Comparison of ENCODE assay signal across 15 cellular contexts in genomic region chr15:73593278-73594074, GRCh38. TPM values are rescaled to one million over a fixed set of nuclear protein-coding genes. Genes with fewer than 3 reads are reported as not detected.
DNase-seq lines count a peak whose midpoint lies in the region; ATAC-seq and TF ChIP-seq lines count a peak whose summit lies in the region.
"Had no signal": no experiment of that assay in that cellular context is flagged by ENCODE, and none has a peak within 500 bp of the region (broad histone marks: within the 10 kb centered on the region; RNA-seq: fewer than 3 reads in every experiment).

No MANE protein-coding gene starts in this region.

- TF ChIP-seq POLR2A in lower leg skin (IDR thresholded peaks at IDR 0.05), result no peak

- TF ChIP-seq CTCF in choroid plexus epithelial cell (conservative IDR thresholded peaks at IDR 0.05; ENCODE audit: low read depth, low read length), result no peak
- TF ChIP-seq CTCF in lower leg skin (IDR thresholded peaks at IDR 0.05), result no peak

- DNase-seq in DMS 273 (lab: John Stamatoyannopoulos, UW; ENCODE audit: unreplicated experiment) (peak; percentile 6), DMS 273 treated with DMSO at 0.1 percent for 48 hours (lab: John Stamatoyannopoulos, UW) (no peak), NCI-H345 treated with DMSO at 0.1 percent for 48 hours (lab: John Stamatoyannopoulos, UW; ENCODE audit: unreplicated experiment) (peak; percentile 26), choroid plexus epithelial cell (ENCODE audit: low read depth) (peak; percentile 84), left colon (no peak), lower leg skin (ENCODE audit: low spot score in 2 of 2) (no peak), MG63 (no peak)
- DNase-seq: activated CD4-positive, alpha-beta T cell treated with anti-CD3 and anti-CD28 coated beads, Interleukin-2, amount 50 U/mL, for 4 hours; activated naive CD4-positive, alpha-beta T cell treated with anti-CD3 and anti-CD28 coated beads, Interleukin-2, amount 50 U/mL, for 16 hours; HCEC 1CT; midbrain; NCI-H226 had no signal

- no peaks in the 10 kb centered on the region for H3K27me3 ChIP-seq in muscle layer of colon (ENCODE audit: control insufficient read depth in 1 of 2, insufficient read depth in 2 of 2, low read length in 2 of 2)
- no peaks in the 10 kb centered on the region for H3K27me3 ChIP-seq in MG63
- H3K27me3 ChIP-seq: SJSA1 had no signal

- WGBS in lower leg skin, 2 donors, result 70 to 71% methylated on average over 9 of the region's 9 CpGs

- peak overlapping the region; percentile 3 for H3K27ac ChIP-seq in muscle layer of colon (ENCODE audit: low read depth, low read length)
- H3K27ac ChIP-seq: 22Rv1, SJSA1 had no signal

- H3K36me3 ChIP-seq in muscle layer of colon (ENCODE audit: insufficient read depth, low read length) (peaks cover 12% of the 10 kb centered on the region), MG63 (peaks cover 31% of the 10 kb centered on the region)

- intact Hi-C loops in left colon (cut with DNase I, micrococcal nuclease) (no loop called here), lower leg skin (cut with DNase I; ENCODE audit: low total_unique reads) (no loop called here)

- no peak for ATAC-seq in left colon

- H3K4me1 ChIP-seq in muscle layer of colon (ENCODE audit: insufficient read depth, low read length), result peaks cover 55% of the 10 kb centered on the region

- H3K4me3 ChIP-seq in choroid plexus epithelial cell (ENCODE audit: low read depth, low read length), result no peak overlapping the region
- H3K4me3 ChIP-seq in muscle layer of colon (ENCODE audit: low read depth in 1 of 2, low read length in 2 of 2), result no peak overlapping the region
- no peak overlapping the region for H3K4me3 ChIP-seq in lower leg skin (ENCODE audit: low read depth, poor library complexity, severe bottlenecking)
- H3K4me3 ChIP-seq in MG63, result no peak overlapping the region
- H3K4me3 ChIP-seq: SJSA1 had no signal

- H3K9me3 ChIP-seq in muscle layer of colon (ENCODE audit: low read length) (no peaks in the 10 kb centered on the region), MG63 (no peaks in the 10 kb centered on the region)
- H3K9me3 ChIP-seq: SJSA1 had no signal

- H3K9ac ChIP-seq in muscle layer of colon (ENCODE audit: low read length), result no peak overlapping the region

RNA-seq across cellular contexts. Expression of gene NPTN, which starts 39.7 kb away (rescaled TPM):
- total RNA-seq in left colon, result 100 to 1,000 TPM; 150 to 155 TPM
- total RNA-seq in lower leg skin, result 100 to 1,000 TPM; 124 to 181 (median 150) TPM
- total RNA-seq in MG63 (2014; rRNA removed; shearing (Covaris generic); ENCODE audit: low replicate concordance), result 82.4 and 224 TPM in 2 replicates

Comparison
In these comparisons a context has a peak if more than half of its experiments do, and no peak if none do; other contexts are left out.
1. DNase-seq: peak in DMS 273 (single experiment), NCI-H345 treated with DMSO at 0.1 percent for 48 hours (single experiment) and choroid plexus epithelial cell (single experiment); none in DMS 273 treated with DMSO at 0.1 percent for 48 hours (single experiment), left colon (0 of 2), lower leg skin (0 of 2) and MG63 (single experiment).